Comparison of ENCODE assay signal across 15 cellular contexts in genomic region chr7:64945776-64946175, GRCh38. TPM values are rescaled to one million over a fixed set of nuclear protein-coding genes. Genes with fewer than 3 reads are reported as not detected.
DNase-seq lines count a peak whose midpoint lies in the region; ATAC-seq and TF ChIP-seq lines count a peak whose summit lies in the region.
"Had no signal": no experiment of that assay in that cellular context is flagged by ENCODE, and none has a peak within 500 bp of the region (broad histone marks: within the 10 kb centered on the region; RNA-seq: fewer than 3 reads in every experiment).

No MANE protein-coding gene starts in this region.

- no peak for TF ChIP-seq CTCF in Panc1 (IDR thresholded peaks at IDR 0.05)

- no peak overlapping the region for H2BK5ac ChIP-seq in neuronal stem cell (ENCODE audit: low read length)

- POLR2A ChIA-PET in Panc1 (lab: Charles Lee) = no interaction called here

- intact Hi-C loops in Panc1 (cut with micrococcal nuclease; ENCODE audit: unreplicated experiment) = no loop called here

- no peak overlapping the region for H4K8ac ChIP-seq in neuronal stem cell (ENCODE audit: low read depth, low read length)

- no peak overlapping the region for H3K9ac ChIP-seq in neuronal stem cell (ENCODE audit: low read depth, low read length, poor library complexity)

- H3K27me3 ChIP-seq in Panc1 (ENCODE audit: control insufficient read depth, insufficient read depth, low read length) (peaks cover 6% of the 10 kb centered on the region), esophagus (ENCODE audit: control insufficient read depth in 1 of 2, insufficient read depth in 2 of 2, low read length in 2 of 2) (no peaks in the 10 kb centered on the region), neuronal stem cell (ENCODE audit: control insufficient read depth in 3 of 3, insufficient read depth in 3 of 3, low read depth in 1 of 3, low read length in 3 of 3) (peaks cover 0 to 25% (median 11%) of the 10 kb centered on the region in 3 experiments)

- H3K79me1 ChIP-seq in neuronal stem cell (ENCODE audit: low read depth, low read length) = no peaks in the 10 kb centered on the region

- ATAC-seq in Panc1 = peak; percentile 24; the same call in 1 of the 2 replicates
- ATAC-seq: A549 had no signal

- WGBS in esophagus, 2 donors = 36 to 39% methylated on average over 1 of the region's 1 CpG
- no CpG with 5 or more reads among the region's 1 CpG for WGBS in neuronal stem cell (ENCODE audit: extremely low coverage in 2 of 2, insufficient read length in 2 of 2, insufficient replicate concordance in 1 of 2), 2 donors

- H2BK120ac ChIP-seq in neuronal stem cell (ENCODE audit: low read depth, low read length) = no peak overlapping the region

- H2AFZ ChIP-seq in neuronal stem cell (ENCODE audit: low read length) = no peak overlapping the region

- in situ Hi-C loops in G401 (cut with HindIII; ENCODE audit: low sequenced_read_pairs) = no loop called here
- in situ Hi-C loops in Panc1 (cut with HindIII; ENCODE audit: low pct_unique_long_range_greater_than_20kb, low sequenced_read_pairs) = no loop called here

- no peak overlapping the region for H2BK15ac ChIP-seq in neuronal stem cell (ENCODE audit: low read length)

- H3K4ac ChIP-seq in neuronal stem cell (ENCODE audit: low read length) = no peak overlapping the region

- H3K4me3 ChIP-seq in Panc1 (ENCODE audit: low read depth in 2 of 2, low read length in 2 of 2) = no peak overlapping the region
- no peak overlapping the region for H3K4me3 ChIP-seq in esophagus (ENCODE audit: low read depth in 1 of 2, low read length in 2 of 2)
- H3K4me3 ChIP-seq in neuronal stem cell (ENCODE audit: low read length in 2 of 2) = no peak overlapping the region
- H3K4me3 ChIP-seq: A549 had no signal

- H3K27ac ChIP-seq in Panc1 (ENCODE audit: low read length) = no peak overlapping the region
- H3K27ac ChIP-seq in esophagus (ENCODE audit: low read depth in 2 of 2, low read length in 1 of 2) = peak overlapping the region; percentile 7 to 62
- H3K27ac ChIP-seq in neuronal stem cell (replicated peaks; ENCODE audit: low read length) = no peak overlapping the region
- H3K27ac ChIP-seq: A549 had no signal

- H3K4me1 ChIP-seq in Panc1 (ENCODE audit: control insufficient read depth, insufficient read depth, low read length) = peaks cover 8% of the 10 kb centered on the region
- peaks cover 7 to 11% of the 10 kb centered on the region in 2 donors for H3K4me1 ChIP-seq in esophagus (ENCODE audit: control insufficient read depth in 2 of 2, insufficient read depth in 2 of 2, low read length in 1 of 2)
- H3K4me1 ChIP-seq in neuronal stem cell (ENCODE audit: control insufficient read depth in 2 of 2, insufficient read depth in 1 of 2, low read depth in 1 of 2, low read length in 2 of 2) = no peaks in the 10 kb centered on the region
- H3K4me1 ChIP-seq: A549, BE2C had no signal

- no peak overlapping the region for H3K23ac ChIP-seq in neuronal stem cell (ENCODE audit: low read depth, low read length, poor library complexity)

- no peak overlapping the region for H3K14ac ChIP-seq in neuronal stem cell (ENCODE audit: low read length)

- BruUV-seq in Panc1 (replicated peaks; lab: Mats Ljungman, UMichigan) = no TSS peak

- H2BK12ac ChIP-seq in neuronal stem cell (ENCODE audit: low read length) = peak overlapping the region; percentile 36

- CTCF ChIA-PET in Panc1 (lab: Charles Lee) = no interaction called here

- no peaks in the 10 kb centered on the region for H3K36me3 ChIP-seq in Panc1 (ENCODE audit: control insufficient read depth, insufficient read depth, low read length)
- H3K36me3 ChIP-seq in esophagus (ENCODE audit: control insufficient read depth in 2 of 2, insufficient read depth in 2 of 2, low read length in 1 of 2) = no peaks in the 10 kb centered on the region
- no peaks in the 10 kb centered on the region for H3K36me3 ChIP-seq in neuronal stem cell (replicated peaks in 1 of 2; ENCODE audit: control insufficient read depth in 2 of 2, insufficient read depth in 2 of 2, low read length in 2 of 2)
- H3K36me3 ChIP-seq: BE2C had no signal

- H4K91ac ChIP-seq in neuronal stem cell (ENCODE audit: low read depth, low read length, poor library complexity) = no peak overlapping the region

- no peak overlapping the region for H2AK5ac ChIP-seq in neuronal stem cell (ENCODE audit: low read depth, low read length)

- H3K4me2 ChIP-seq in neuronal stem cell (ENCODE audit: insufficient read depth, low read length, poor library complexity, severe bottlenecking) = no peak overlapping the region
- H3K4me2 ChIP-seq: A549 had no signal

- H3K9me3 ChIP-seq in Panc1 (ENCODE audit: control insufficient read depth, insufficient read depth, low read depth, low read length) (no peaks in the 10 kb centered on the region), esophagus (ENCODE audit: control insufficient read depth in 2 of 2, insufficient read depth in 1 of 2, low read depth in 1 of 2, low read length in 1 of 2) (no peaks in the 10 kb centered on the region), neuronal stem cell (replicated peaks in 1 of 2; ENCODE audit: control insufficient read depth in 2 of 2, insufficient read depth in 1 of 2, low read depth in 1 of 2, low read length in 2 of 2) (no peaks in the 10 kb centered on the region)
- H3K9me3 ChIP-seq: BE2C had no signal

- H3K18ac ChIP-seq in neuronal stem cell (ENCODE audit: low read length) = no peak overlapping the region

- DNase-seq in G401 (ENCODE audit: low spot score) = peak; percentile 71
- no peak for DNase-seq in Panc1 (ENCODE audit: low read depth, low spot score)
- DNase-seq in neuronal stem cell (ENCODE audit: low spot score) = no peak
- no peak for DNase-seq in stimulated activated naive CD4-positive, alpha-beta T cell (lab: John Stamatoyannopoulos, UW)
- no peak for DNase-seq in EL
- DNase-seq in activated T-cell treated with anti-CD3 and anti-CD28 coated beads, Interleukin-2, amount 50 U/mL, for 48 hours = no peak
- DNase-seq: BE2C; CD4-positive, alpha-beta memory T cell; COR-L47; DMS79; GF-D8; GOT3; H9 had no signal

RNA-seq across cellular contexts. Expression of gene ZNF273, which starts 42.7 kb away (rescaled TPM):
- 6.3 and 8.8 TPM in 2 replicates for total RNA-seq in G401 (2014; rRNA removed; shearing (Covaris generic))
- 6.4 TPM for total RNA-seq in Panc1 (2021; ENCODE audit: unreplicated experiment)
- 2.0 TPM for polyA plus RNA-seq in Panc1 (2012; ENCODE audit: insufficient read length)
- polyA plus RNA-seq in esophagus = 10 to 100 TPM in 1 of 2 donors, 1 to 10 TPM in 1; 5.8 to 24.5 TPM
- polyA plus RNA-seq in neuronal stem cell (2013, experiment 1 of 2) = 13.8 TPM
- polyA plus RNA-seq in neuronal stem cell (2013, experiment 2 of 2) = 14.3 TPM

RNA-seq across cellular contexts. Expression of gene ZNF117, which starts 45.1 kb away (rescaled TPM):
- 1.3 and 3.1 TPM in 2 replicates for total RNA-seq in G401 (2014; rRNA removed; shearing (Covaris generic))
- 8.0 TPM for total RNA-seq in Panc1 (2021; ENCODE audit: unreplicated experiment)
- polyA plus RNA-seq in Panc1 (2012; ENCODE audit: insufficient read length) = 4.2 TPM
- polyA plus RNA-seq in esophagus = 10 to 100 TPM in 1 of 2 donors, 1 to 10 TPM in 1; 4.6 to 13.9 TPM
- 20.4 TPM for polyA plus RNA-seq in neuronal stem cell (2013, experiment 1 of 2)
- polyA plus RNA-seq in neuronal stem cell (2013, experiment 2 of 2) = 21.0 TPM

Comparison
In these comparisons a context has a peak if more than half of its experiments do, and no peak if none do; other contexts are left out.
1. H3K27ac ChIP-seq: peak in esophagus (2 of 2); none in Panc1 (single experiment) and neuronal stem cell (single experiment).